In the genomic region with DNA sequence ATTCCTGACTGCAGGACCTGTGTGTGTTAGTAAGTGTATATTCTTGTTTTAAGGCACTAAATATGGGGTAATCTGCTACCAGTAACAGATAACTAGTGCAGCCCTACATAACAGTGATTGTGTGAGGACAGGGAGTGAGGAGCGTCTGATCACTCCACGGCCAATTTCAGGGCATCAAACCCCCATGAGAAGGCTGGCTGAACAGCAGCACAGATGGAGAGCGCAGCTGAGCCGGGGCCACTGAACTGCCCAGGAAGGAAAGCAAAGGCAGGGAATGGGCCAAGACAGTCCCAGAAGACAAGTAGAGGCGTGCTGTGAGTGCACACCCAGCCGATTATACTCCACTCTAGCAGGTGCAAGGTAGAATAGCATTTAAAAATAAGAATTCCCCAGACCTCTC, we compare ENCODE assay signal across 26 cellular contexts.
DNase-seq lines count a peak whose midpoint lies in the region; ATAC-seq and TF ChIP-seq lines count a peak whose summit lies in the region.
"Had no signal": no experiment of that assay in that cellular context is flagged by ENCODE, and none has a peak within 500 bp of the region (broad histone marks: within the 10 kb centered on the region; RNA-seq: fewer than 3 reads in every experiment).

No MANE protein-coding gene starts in this region.

- DNase-seq in DMS79 treated with DMSO at 0.1 percent for 48 hours (lab: John Stamatoyannopoulos, UW) (peak; percentile 9), DMS79 (lab: John Stamatoyannopoulos, UW) (no peak), ELF-1 (ENCODE audit: low read depth, low spot score) (peak; percentile 0), NCI-H69 (lab: John Stamatoyannopoulos, UW) (peak; percentile 71), mesenteric fat pad (ENCODE audit: low spot score) (peak; percentile 77), immature natural killer cell (no peak), type B pancreatic cell (ENCODE audit: extremely low spot score, unreplicated experiment) (no peak)
- DNase-seq: 8988T; activated CD4-positive, alpha-beta T cell treated with anti-CD3 and anti-CD28 coated beads, Interleukin-2, amount 10 ng/mL, durations not matched to agents 24 days and 14 days; activated naive CD4-positive, alpha-beta T cell treated with anti-CD3 and anti-CD28 coated beads for 36 hours; activated T-cell treated with anti-CD3 and anti-CD28 coated beads, Interleukin-2, amount 50 U/mL, for 72 hours; CD4-positive, alpha-beta T cell; KBM-7; NCI-H2029; NCI-H524 treated with DMSO at 0.1 percent for 48 hours; Peyer's patch; SIG-M5; stimulated activated CD4-positive, alpha-beta T cell treated with anti-CD3 and anti-CD28 coated beads, Interleukin-1b, Interleukin-23, amount 100 ng/mL, for 48 hours; stimulated activated CD8-positive, alpha-beta memory T cell treated with anti-CD3 and anti-CD28 coated beads, Interleukin-4, amount 100 ng/mL, for 48 hours; stimulated activated naive CD8-positive, alpha-beta T cell treated with anti-CD3 and anti-CD28 coated beads, Interleukin-15, amount 100 ng/mL, for 72 hours; T1000; thyroid gland had no signal

- H3K36me3 Mint-ChIP-seq in immature natural killer cell: no peaks in the 10 kb centered on the region
- no peaks in the 10 kb centered on the region for H3K36me3 Mint-ChIP-seq in type B pancreatic cell
- H3K36me3 Mint-ChIP-seq: brain had no signal

- ATAC-seq in HG03565 (IDR thresholded peaks at IDR 0.05; ENCODE audit: unreplicated experiment): no peak
- ATAC-seq: activated T-cell treated with anti-CD3 and anti-CD28 coated beads, Interleukin-2, amount 50 U/mL, for 72 hours; stimulated activated naive CD8-positive, alpha-beta T cell treated with anti-CD3 and anti-CD28 coated beads, Interleukin-15, amount 100 ng/mL, for 72 hours had no signal

- H3K27me3 Mint-ChIP-seq in immature natural killer cell (ENCODE audit: low read depth in 3 of 3) (peaks cover 0 to 3% (median 3%) of the 10 kb centered on the region in 3 donors), type B pancreatic cell (no peaks in the 10 kb centered on the region)
- H3K27me3 Mint-ChIP-seq: activated CD4-positive, alpha-beta T cell treated with anti-CD3 and anti-CD28 coated beads, Interleukin-2, amount 10 ng/mL, durations not matched to agents 24 days and 14 days; CD4-positive, alpha-beta T cell had no signal

- H3K4me1 Mint-ChIP-seq in immature natural killer cell (no peaks in the 10 kb centered on the region), type B pancreatic cell (ENCODE audit: unreplicated experiment) (peaks cover 12% of the 10 kb centered on the region)
- H3K4me1 Mint-ChIP-seq: activated CD4-positive, alpha-beta T cell treated with anti-CD3 and anti-CD28 coated beads, Interleukin-2, amount 10 ng/mL, durations not matched to agents 24 days and 14 days; stimulated activated naive CD8-positive, alpha-beta T cell treated with anti-CD3 and anti-CD28 coated beads, Interleukin-15, amount 100 ng/mL, for 72 hours had no signal

- H3K9me3 Mint-ChIP-seq in immature natural killer cell (no peaks in the 10 kb centered on the region), type B pancreatic cell (peaks cover 6% of the 10 kb centered on the region)
- H3K9me3 Mint-ChIP-seq: activated CD4-positive, alpha-beta T cell treated with anti-CD3 and anti-CD28 coated beads, Interleukin-2, amount 10 ng/mL, durations not matched to agents 24 days and 14 days; activated T-cell treated with anti-CD3 and anti-CD28 coated beads, Interleukin-2, amount 50 U/mL, for 72 hours; CD4-positive, alpha-beta T cell had no signal

- no peak for TF ChIP-seq CTCF in type B pancreatic cell (conservative IDR thresholded peaks at IDR 0.05)

- H3K4me3 Mint-ChIP-seq in immature natural killer cell (no peak overlapping the region), type B pancreatic cell (no peak overlapping the region)
- H3K4me3 Mint-ChIP-seq: activated CD4-positive, alpha-beta T cell treated with anti-CD3 and anti-CD28 coated beads, Interleukin-2, amount 10 ng/mL, durations not matched to agents 24 days and 14 days; activated naive CD4-positive, alpha-beta T cell treated with anti-CD3 and anti-CD28 coated beads for 36 hours; activated T-cell treated with anti-CD3 and anti-CD28 coated beads, Interleukin-2, amount 50 U/mL, for 72 hours; brain; CD4-positive, alpha-beta T cell; H9; nephron; stimulated activated naive CD8-positive, alpha-beta T cell treated with anti-CD3 and anti-CD28 coated beads, Interleukin-15, amount 100 ng/mL, for 72 hours had no signal

- H3K27ac Mint-ChIP-seq in immature natural killer cell (no peak overlapping the region), type B pancreatic cell (no peak overlapping the region)
- H3K27ac Mint-ChIP-seq: activated CD4-positive, alpha-beta T cell treated with anti-CD3 and anti-CD28 coated beads, Interleukin-2, amount 10 ng/mL, durations not matched to agents 24 days and 14 days; activated naive CD4-positive, alpha-beta T cell treated with anti-CD3 and anti-CD28 coated beads for 36 hours; activated T-cell treated with anti-CD3 and anti-CD28 coated beads, Interleukin-2, amount 50 U/mL, for 72 hours; CD4-positive, alpha-beta T cell; H9; nephron; stimulated activated naive CD8-positive, alpha-beta T cell treated with anti-CD3 and anti-CD28 coated beads, Interleukin-15, amount 100 ng/mL, for 72 hours had no signal

Comparison
In these comparisons a context has a peak if more than half of its experiments do, and no peak if none do; other contexts are left out.
1. DNase-seq: peak in DMS79 treated with DMSO at 0.1 percent for 48 hours (single experiment), ELF-1 (single experiment), NCI-H69 (single experiment) and mesenteric fat pad (single experiment); none in DMS79 (single experiment), immature natural killer cell (0 of 3) and type B pancreatic cell (single experiment).